ENCODE assay signal across 22 cellular contexts in genomic region chrX:6386837-6387236, GRCh38.
DNase-seq lines count a peak whose midpoint lies in the region; ATAC-seq, FAIRE-seq and TF ChIP-seq lines count a peak whose summit lies in the region.
"Had no signal": no experiment of that assay in that cellular context is flagged by ENCODE, and none has a peak within 500 bp of the region (broad histone marks: within the 10 kb centered on the region; RNA-seq: fewer than 3 reads in every experiment).

No MANE protein-coding gene starts in this region.

- H3K4ac ChIP-seq in H1 (replicated peaks; ENCODE audit: insufficient read length, low read depth, low read length) (no peak overlapping the region), H9 (ENCODE audit: low read depth, low read length) (no peak overlapping the region)

- H3K56ac ChIP-seq in H1 (replicated peaks; ENCODE audit: insufficient read length, low read depth, low read length) (no peak overlapping the region), H9 (ENCODE audit: insufficient read length, low read depth, low read length) (no peak overlapping the region)

- no peak overlapping the region for H2BK12ac ChIP-seq in H1 (ENCODE audit: low read depth, low read length)
- H2BK12ac ChIP-seq in H9 (ENCODE audit: insufficient read length, low read depth, low read length) = no peak overlapping the region

- H3K23me2 ChIP-seq in H1 (ENCODE audit: low read depth, low read length) (no peaks in the 10 kb centered on the region), H9 (ENCODE audit: insufficient read length, low read depth, low read length, poor library complexity, severe bottlenecking) (no peaks in the 10 kb centered on the region)

- peaks cover 43 to 47% of the 10 kb centered on the region in 2 experiments for H3K4me1 Mint-ChIP-seq in H9
- H3K4me1 Mint-ChIP-seq: CD4-positive, CD25-positive, alpha-beta regulatory T cell had no signal

- FAIRE-seq in H1 (lab: Jason Lieb, UNC) = peak; percentile 63
- peak; percentile 59 for FAIRE-seq in pancreas (lab: Jason Lieb, UNC)
- FAIRE-seq: D721Med, G401.6, HepG2, K562 had no signal

- no peak overlapping the region for H2AK5ac ChIP-seq in H1 (ENCODE audit: low read depth, low read length)
- H2AK5ac ChIP-seq in H9 (ENCODE audit: insufficient read length, low read length) = no peak overlapping the region

- no peaks in the 10 kb centered on the region for H3K4me1 ChIP-seq in A673 (ENCODE audit: insufficient read depth, low read length, poor library complexity, severe bottlenecking)
- H3K4me1 ChIP-seq in Karpas-422 (ENCODE audit: low read length) = no peaks in the 10 kb centered on the region
- H3K4me1 ChIP-seq in H1 (replicated peaks in 1 of 4; ENCODE audit: control insufficient read depth in 3 of 4, insufficient read depth in 4 of 4, low read length in 3 of 4) = peaks cover 0 to 9% (median 0%) of the 10 kb centered on the region in 4 experiments; a peak in 1 of 7 replicates
- peaks cover 0 to 10% (median 0%) of the 10 kb centered on the region in 3 donors for H3K4me1 ChIP-seq in pancreas
- peaks cover 11% of the 10 kb centered on the region for H3K4me1 ChIP-seq in body of pancreas
- H3K4me1 ChIP-seq in H9 (ENCODE audit: insufficient read depth, low read length) = peaks cover 14% of the 10 kb centered on the region
- H3K4me1 ChIP-seq: BLaER1 had no signal

- TF ChIP-seq CTCF in A673 (conservative IDR thresholded peaks at IDR 0.05; ENCODE audit: low read depth, low read length) = no peak
- no peak for TF ChIP-seq CTCF in H1 (IDR thresholded peaks at IDR 0.05; ENCODE audit: control extremely low read depth in 1 of 3, insufficient read depth in 1 of 3, low read depth in 1 of 3, low read length in 3 of 3)
- no peak for TF ChIP-seq CTCF in pancreas (IDR thresholded peaks at IDR 0.05)
- no peak for TF ChIP-seq CTCF in body of pancreas (IDR thresholded peaks at IDR 0.05)
- no peak for TF ChIP-seq CTCF in H9 (conservative IDR thresholded peaks at IDR 0.05)

- TF ChIP-seq EP300 in H1 (IDR thresholded peaks at IDR 0.05; ENCODE audit: borderline replicate concordance in 1 of 2, low read depth in 2 of 2, low read length in 2 of 2) = no peak

- DNase-seq in A673 (ENCODE audit: low spot score) = peak; percentile 16
- peak; percentile 51 for DNase-seq in Karpas-422
- no peak for DNase-seq in H1 (ENCODE audit: low read depth in 1 of 2, low spot score in 2 of 2)
- DNase-seq in pancreas = no peak
- DNase-seq in body of pancreas = no peak
- no peak for DNase-seq in H9
- DNase-seq: 8988T; CD4-positive, CD25-positive, alpha-beta regulatory T cell; MG63; NCI-H2029; NCI-H446; NCI-H524 treated with DMSO at 0.1 percent for 48 hours; NCI-H774; Right ventricle myocardium superior; RPMI8226 had no signal

- POLR2A ChIA-PET in A673 (lab: Charles Lee; ENCODE audit: low non-redundant PET) (no interaction called here), H1 (lab: Charles Lee; ENCODE audit: partially characterized antibody) (no interaction called here)

- TF ChIP-seq POLR2A in H1 (IDR thresholded peaks at IDR 0.05; ENCODE audit: control extremely low read depth in 1 of 2, low read depth in 2 of 2, low read length in 2 of 2) = no peak
- TF ChIP-seq POLR2A in body of pancreas (IDR thresholded peaks at IDR 0.05) = no peak

- H3K9me3 Mint-ChIP-seq in H9 = no peaks in the 10 kb centered on the region; a peak in 1 of 5 replicates

- H3K36me3 ChIP-seq in A673 (ENCODE audit: insufficient read depth, low read length, poor library complexity, severe bottlenecking) (no peaks in the 10 kb centered on the region), Karpas-422 (ENCODE audit: insufficient read depth, low read length) (no peaks in the 10 kb centered on the region), H1 (ENCODE audit: control insufficient read depth in 2 of 4, insufficient read depth in 4 of 4, low read length in 3 of 4) (no peaks in the 10 kb centered on the region), pancreas (no peaks in the 10 kb centered on the region), body of pancreas (replicated peaks in 1 of 2; ENCODE audit: insufficient read depth in 1 of 2, low read depth in 2 of 2) (no peaks in the 10 kb centered on the region)
- H3K36me3 ChIP-seq: BLaER1, MG63 had no signal

- H3K9ac ChIP-seq in Karpas-422 (ENCODE audit: low read length) (no peak overlapping the region), H1 (replicated peaks in 1 of 4; ENCODE audit: extremely low read depth in 1 of 4, low read depth in 3 of 4, low read length in 3 of 4) (no peak overlapping the region), H9 (ENCODE audit: extremely low read depth, insufficient read length, low read length) (no peak overlapping the region)
- H3K9ac ChIP-seq: BLaER1 had no signal

- no peaks in the 10 kb centered on the region for H3K9me2 ChIP-seq in Karpas-422 (replicated peaks; ENCODE audit: insufficient read depth, low read length)

- H3K79me1 ChIP-seq in H1 (ENCODE audit: low read depth, low read length) (no peaks in the 10 kb centered on the region), H9 (ENCODE audit: insufficient read depth, low read depth, low read length, poor library complexity, severe bottlenecking) (no peaks in the 10 kb centered on the region)

- no peak overlapping the region for H3K4me3 ChIP-seq in A673 (ENCODE audit: low read depth, low read length, poor library complexity, severe bottlenecking)
- H3K4me3 ChIP-seq in Karpas-422 (ENCODE audit: low read length) = no peak overlapping the region
- no peak overlapping the region for H3K4me3 ChIP-seq in H1 (ENCODE audit: extremely low read depth in 1 of 4, insufficient read depth in 2 of 4, low read depth in 3 of 4, low read length in 4 of 4)
- no peak overlapping the region for H3K4me3 ChIP-seq in pancreas
- no peak overlapping the region for H3K4me3 ChIP-seq in body of pancreas
- H3K4me3 ChIP-seq: BLaER1, K562, MG63 had no signal

- 96% methylated on average over 2 of the region's 2 CpGs; no CpG with 5 or more reads in 1 of the 2 experiments for WGBS in H1 (ENCODE audit: extremely low coverage in 1 of 2, insufficient coverage in 1 of 2, insufficient read length in 1 of 2, insufficient replicate concordance in 2 of 2, low coverage in 1 of 2, low lambda C conversion rate in 2 of 2, missing lambda C conversion rate in 1 of 2), 2 experiments
- 59 to 63% methylated on average over 2 of the region's 2 CpGs for WGBS in pancreas, 2 donors
- 56 to 78% methylated on average over 2 of the region's 2 CpGs for WGBS in body of pancreas, 2 donors
- WGBS in H9 (ENCODE audit: extremely low coverage, insufficient read length, low lambda C conversion rate) = no CpG with 5 or more reads among the region's 2 CpGs

- H3T11ph ChIP-seq in H9 (ENCODE audit: low read length) = no peak overlapping the region

- H3K4me2 ChIP-seq in Karpas-422 (ENCODE audit: low read depth, low read length, poor library complexity, severe bottlenecking) (no peak overlapping the region), H1 (ENCODE audit: insufficient read depth in 1 of 2, low read depth in 2 of 2, low read length in 2 of 2) (no peak overlapping the region), H9 (ENCODE audit: insufficient read depth, insufficient read length, low read length) (no peak overlapping the region)
- H3K4me2 ChIP-seq: BLaER1 had no signal

- no peak overlapping the region for H2BK5ac ChIP-seq in H1 (ENCODE audit: low read depth, low read length)
- H2BK5ac ChIP-seq in H9 (ENCODE audit: insufficient read length, low read length) = no peak overlapping the region

- H4K91ac ChIP-seq in H1 (replicated peaks; ENCODE audit: insufficient read length, low read length) = no peak overlapping the region
- H4K91ac ChIP-seq in H9 (ENCODE audit: insufficient read length, low read depth, low read length) = no peak overlapping the region

- ATAC-seq in pancreas = no peak
- ATAC-seq in body of pancreas = no peak
- ATAC-seq in HG03565 (IDR thresholded peaks at IDR 0.05; ENCODE audit: unreplicated experiment) = no peak
- no peak for ATAC-seq in GM19351 (IDR thresholded peaks at IDR 0.05; ENCODE audit: unreplicated experiment)
- ATAC-seq: HepG2, K562 had no signal

- no peaks in the 10 kb centered on the region for H3K27me3 Mint-ChIP-seq in H9 (ENCODE audit: low read depth)
- H3K27me3 Mint-ChIP-seq: CD4-positive, CD25-positive, alpha-beta regulatory T cell had no signal

- CTCF ChIA-PET in A673 (lab: Charles Lee) = no interaction called here
- CTCF ChIA-PET in H1 (lab: Charles Lee; ENCODE audit: partially characterized antibody) = no interaction called here

- no peak overlapping the region for H3K4me3 Mint-ChIP-seq in H9
- H3K4me3 Mint-ChIP-seq: CD4-positive, CD25-positive, alpha-beta regulatory T cell had no signal

- H3K9me3 ChIP-seq in A673 (ENCODE audit: low read depth, low read length, poor library complexity, severe bottlenecking) (no peaks in the 10 kb centered on the region), Karpas-422 (ENCODE audit: low read length) (no peaks in the 10 kb centered on the region), H1 (ENCODE audit: insufficient read depth in 2 of 2, low read depth in 1 of 2, low read length in 1 of 2) (no peaks in the 10 kb centered on the region), pancreas (no peaks in the 10 kb centered on the region), body of pancreas (no peaks in the 10 kb centered on the region), H9 (ENCODE audit: control insufficient read depth, low read depth, low read length) (no peaks in the 10 kb centered on the region)
- H3K9me3 ChIP-seq: BLaER1, MG63 had no signal

- H3K27ac Mint-ChIP-seq in H9 = no peak overlapping the region
- H3K27ac Mint-ChIP-seq: CD4-positive, CD25-positive, alpha-beta regulatory T cell had no signal

- BruUV-seq in A673 (replicated peaks; lab: Mats Ljungman, UMichigan) = no TSS peak

- H3K18ac ChIP-seq in H1 (ENCODE audit: extremely low read depth, low read length) (no peak overlapping the region), H9 (ENCODE audit: insufficient read length, low read depth, low read length) (no peak overlapping the region)

- H2BK120ac ChIP-seq in H1 (replicated peaks; ENCODE audit: low read depth, low read length) (no peak overlapping the region), H9 (ENCODE audit: low read depth, low read length, poor library complexity, severe bottlenecking) (no peak overlapping the region)

- H4K20me1 ChIP-seq in Karpas-422 (ENCODE audit: insufficient read depth, low read depth, low read length) (no peaks in the 10 kb centered on the region), H1 (replicated peaks in 1 of 2; ENCODE audit: control insufficient read depth in 1 of 2, insufficient read depth in 2 of 2, low read length in 2 of 2) (no peaks in the 10 kb centered on the region), H9 (ENCODE audit: control insufficient read depth, insufficient read depth, insufficient read length) (no peaks in the 10 kb centered on the region)
- H4K20me1 ChIP-seq: BLaER1 had no signal

- H2BK15ac ChIP-seq in H1 (ENCODE audit: low read length) = no peak overlapping the region
- no peak overlapping the region for H2BK15ac ChIP-seq in H9 (ENCODE audit: low read depth, low read length)

- H3K14ac ChIP-seq in H1 (ENCODE audit: insufficient read length) = no peak overlapping the region
- H3K14ac ChIP-seq in H9 (ENCODE audit: insufficient read depth, low read length) = no peak overlapping the region

- H4K8ac ChIP-seq in H1 (ENCODE audit: extremely low read depth, insufficient read depth, low read length) (no peak overlapping the region), H9 (replicated peaks; ENCODE audit: insufficient read length, low read depth, low read length) (no peak overlapping the region)

- H3K79me2 ChIP-seq in Karpas-422 (ENCODE audit: low read length) (no peaks in the 10 kb centered on the region), H1 (ENCODE audit: control insufficient read depth in 1 of 2, insufficient read depth in 2 of 2, low read length in 2 of 2) (no peaks in the 10 kb centered on the region), H9 (ENCODE audit: insufficient read depth, low read length) (no peaks in the 10 kb centered on the region)

- no peaks in the 10 kb centered on the region for H3K27me3 ChIP-seq in A673 (replicated peaks; ENCODE audit: insufficient read depth, low read depth, low read length, poor library complexity)
- H3K27me3 ChIP-seq in Karpas-422 (ENCODE audit: low read length) = no peaks in the 10 kb centered on the region
- H3K27me3 ChIP-seq in H1 (replicated peaks in 1 of 4; ENCODE audit: control insufficient read depth in 3 of 4, extremely low read depth in 1 of 4, insufficient read depth in 3 of 4, low read length in 3 of 4) = no peaks in the 10 kb centered on the region
- H3K27me3 ChIP-seq in pancreas = no peaks in the 10 kb centered on the region
- no peaks in the 10 kb centered on the region for H3K27me3 ChIP-seq in body of pancreas
- no peaks in the 10 kb centered on the region for H3K27me3 ChIP-seq in H9 (ENCODE audit: insufficient read depth, low read length)
- H3K27me3 ChIP-seq: BLaER1, MG63 had no signal

- H2BK20ac ChIP-seq in H1 (ENCODE audit: low read length) (no peak overlapping the region), H9 (ENCODE audit: low read depth, low read length, poor library complexity, severe bottlenecking) (no peak overlapping the region)

- H2AFZ ChIP-seq in Karpas-422 (ENCODE audit: low read length) = no peak overlapping the region
- H2AFZ ChIP-seq in H1 (ENCODE audit: low read length) = no peak overlapping the region
- H2AFZ ChIP-seq in H9 (ENCODE audit: low read length) = no peak overlapping the region

- no peak overlapping the region for H3K23ac ChIP-seq in H1 (ENCODE audit: insufficient read length)
- no peak overlapping the region for H3K23ac ChIP-seq in H9 (ENCODE audit: insufficient read length, low read depth, low read length)

- H4K5ac ChIP-seq in H1 (ENCODE audit: insufficient read length, low read depth, low read length) (no peak overlapping the region), H9 (ENCODE audit: insufficient read length, low read depth, low read length) (no peak overlapping the region)

- 0 out of 7 replicates have a peak, but pooled peaks cover 0 to 3% (median 0%) of the 10 kb centered on the region in 3 experiments for H3K36me3 Mint-ChIP-seq in H9 (ENCODE audit: insufficient read depth in 1 of 3, low read depth in 3 of 3)
- H3K36me3 Mint-ChIP-seq: CD4-positive, CD25-positive, alpha-beta regulatory T cell had no signal

- no peak for TF ChIP-seq RAD21 in H1 (IDR thresholded peaks at IDR 0.05 in 1 of 2, conservative IDR thresholded peaks at IDR 0.05 in 1 of 2; ENCODE audit: low read depth in 2 of 2, low read length in 2 of 2)

- H3K27ac ChIP-seq in A673 (ENCODE audit: low read depth, low read length, poor library complexity, severe bottlenecking) (no peak overlapping the region), Karpas-422 (ENCODE audit: low read length) (no peak overlapping the region), H1 (ENCODE audit: low read depth, low read length) (no peak overlapping the region), pancreas (no peak overlapping the region), body of pancreas (no peak overlapping the region), H9 (ENCODE audit: insufficient read length, low read depth, low read length) (no peak overlapping the region)
- H3K27ac ChIP-seq: BLaER1 had no signal

- intact Hi-C loops in A673 (cut with micrococcal nuclease; ENCODE audit: unreplicated experiment) = no loop called here
- intact Hi-C loops in pancreas (cut with DNase I) = no loop called here
- intact Hi-C loops in body of pancreas (cut with DNase I) = no loop called here

Comparison
In these comparisons a context has a peak if more than half of its experiments do, and no peak if none do; other contexts are left out.
1. DNase-seq: peak in A673 (single experiment) and Karpas-422 (single experiment); none in H1 (0 of 2), pancreas (0 of 6), body of pancreas (0 of 4) and H9 (single experiment).